Comparison of ENCODE assay signal across 1 cellular context in genomic region chr3:196596355-196596754, GRCh38.
TF ChIP-seq lines count a peak whose summit lies in the region.

No MANE protein-coding gene starts in this region.

TF ChIP-seq in HepG2, 621 proteins besides CTCF, POLR2A, EP300 and RAD21:
- TF ChIP-seq ASH2L (IDR thresholded peaks at IDR 0.05; ENCODE audit: insufficient read length, low read depth, low read length) (no peak), SIN3B (IDR thresholded peaks at IDR 0.05; ENCODE audit: low read length) (no peak), ZFP91 (CRISPR knock-in tag; IDR thresholded peaks at IDR 0.05; ENCODE audit: borderline replicate concordance) (no peak), MYPOP (CRISPR knock-in tag; IDR thresholded peaks at IDR 0.05) (no peak), ZNF839 (CRISPR knock-in tag; IDR thresholded peaks at IDR 0.05; ENCODE audit: borderline replicate concordance) (no peak), ZNF670 (CRISPR knock-in tag; IDR thresholded peaks at IDR 0.05; ENCODE audit: borderline replicate concordance) (no peak)
- TF ChIP-seq, protein P1, sequence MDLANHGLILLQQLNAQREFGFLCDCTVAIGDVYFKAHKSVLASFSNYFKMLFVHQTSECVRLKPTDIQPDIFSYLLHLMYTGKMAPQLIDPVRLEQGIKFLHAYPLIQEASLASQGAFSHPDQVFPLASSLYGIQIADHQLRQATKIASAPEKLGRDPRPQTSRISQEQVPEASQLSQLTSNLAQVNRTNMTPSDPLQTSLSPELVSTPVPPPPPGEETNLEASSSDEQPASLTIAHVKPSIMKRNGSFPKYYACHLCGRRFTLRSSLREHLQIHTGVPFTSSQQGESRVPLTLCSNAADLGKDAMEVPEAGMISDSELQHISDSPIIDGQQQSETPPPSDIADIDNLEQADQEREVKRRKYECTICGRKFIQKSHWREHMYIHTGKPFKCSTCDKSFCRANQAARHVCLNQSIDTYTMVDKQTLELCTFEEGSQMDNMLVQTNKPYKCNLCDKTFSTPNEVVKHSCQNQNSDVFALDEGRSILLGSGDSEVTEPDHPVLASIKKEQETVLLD (CRISPR knock-in tag; IDR thresholded peaks at IDR 0.05; ENCODE audit: low read depth) = no peak
TF ChIP-seq in HepG2: peak in this region for 0.
